ENCODE assay signal across 8 cellular contexts in the genomic region with DNA sequence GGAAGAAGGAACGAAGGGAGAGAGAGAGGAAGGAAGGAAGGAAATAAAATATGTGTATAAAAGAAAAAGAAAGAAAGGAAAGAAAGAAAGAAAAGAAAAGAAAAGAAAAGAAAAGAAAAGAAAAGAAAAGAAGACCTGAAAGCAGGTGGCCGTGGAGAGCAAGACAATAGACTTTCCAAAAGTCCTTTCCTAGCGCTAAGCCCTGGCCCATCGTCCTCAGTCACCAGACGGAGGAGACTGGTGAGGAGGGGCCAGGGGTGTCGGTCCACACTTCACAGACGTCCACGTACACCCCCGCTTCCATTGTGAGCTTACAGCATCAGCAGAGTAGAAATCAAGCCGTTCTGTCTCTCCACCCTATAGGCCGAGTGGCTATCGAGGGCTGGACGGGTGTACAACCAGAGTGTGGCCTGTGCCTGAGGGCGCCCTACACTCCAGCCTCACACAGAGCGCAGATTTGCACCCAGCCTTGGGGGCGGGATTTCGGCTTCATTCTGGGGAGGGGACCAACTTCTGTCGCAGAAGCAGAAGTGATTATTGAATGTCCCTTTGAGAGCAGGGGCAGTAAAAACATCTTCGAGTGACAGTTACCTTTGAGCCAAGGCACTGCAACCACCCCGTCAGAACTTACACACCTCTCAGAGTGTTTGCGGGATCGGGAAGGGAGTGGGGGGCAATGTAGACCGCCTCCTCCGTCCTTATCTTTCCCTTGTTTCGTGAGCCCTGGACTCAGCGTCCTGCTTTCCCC. TPM values are rescaled to one million over a fixed set of nuclear protein-coding genes. Genes with fewer than 3 reads are reported as not detected.
A peak's percentile ranks its signal among the peaks of the same experiment; 100 is the strongest.
DNase-seq lines count a peak whose midpoint lies in the region; ATAC-seq and TF ChIP-seq lines count a peak whose summit lies in the region.

No MANE protein-coding gene starts in this region.

- DNase-seq in BE2C = no peak
- peak; percentile 54 for DNase-seq in NCI-H1105 treated with DMSO at 0.1 percent for 48 hours (lab: John Stamatoyannopoulos, UW)
- DNase-seq in choroid plexus epithelial cell (ENCODE audit: low read depth) = no peak
- DNase-seq in amygdala (lab: John Stamatoyannopoulos, UW) = no peak
- DNase-seq in erythroblast (lab: John Stamatoyannopoulos, UW) = no peak

- no peaks in the 10 kb centered on the region for H3K4me1 ChIP-seq in BE2C

- H3K27me3 ChIP-seq in BE2C = peaks cover 90% of the 10 kb centered on the region

- peaks cover 10% of the 10 kb centered on the region for H3K9me3 Mint-ChIP-seq in nephron

- peaks cover 5% of the 10 kb centered on the region for H3K4me1 Mint-ChIP-seq in nephron

- H3K4me3 ChIP-seq in BE2C (ENCODE audit: low read depth, low read length) (peak overlapping the region; percentile 53), choroid plexus epithelial cell (ENCODE audit: low read depth, low read length) (peak overlapping the region; percentile 59)

- peak overlapping the region; percentile 68 to 80 (median 74) for H3K4me3 Mint-ChIP-seq in nephron

- H3K9me3 ChIP-seq in BE2C = no peaks in the 10 kb centered on the region

- no peak for ATAC-seq in GM21786 (IDR thresholded peaks at IDR 0.05; ENCODE audit: unreplicated experiment)
- no peak for ATAC-seq in GM19023 (IDR thresholded peaks at IDR 0.05; ENCODE audit: unreplicated experiment)

- no peaks in the 10 kb centered on the region for H3K36me3 Mint-ChIP-seq in nephron (ENCODE audit: low read depth)

- no peak for TF ChIP-seq POLR2A in erythroblast (IDR thresholded peaks at IDR 0.05; ENCODE audit: low read length)

- TF ChIP-seq CTCF in BE2C (IDR thresholded peaks at IDR 0.05; ENCODE audit: low read depth, low read length) (no peak), choroid plexus epithelial cell (conservative IDR thresholded peaks at IDR 0.05; ENCODE audit: low read depth, low read length) (no peak), nephron (IDR thresholded peaks at IDR 0.05; ENCODE audit: unreplicated experiment in 3 of 3) (no peak)

- no peak overlapping the region for H3K27ac Mint-ChIP-seq in nephron

- H3K36me3 ChIP-seq in BE2C = no peaks in the 10 kb centered on the region

- peaks cover 99% of the 10 kb centered on the region for H3K27me3 Mint-ChIP-seq in nephron (ENCODE audit: low read depth)

RNA-seq across cellular contexts. Expression of gene BSX, which starts 2.0 kb away (rescaled TPM):
- not detected for polyA plus RNA-seq in BE2C (2012; ENCODE audit: insufficient read depth, insufficient read length, low read depth)
